ENCODE assay signal across 8 cellular contexts in the genomic region with DNA sequence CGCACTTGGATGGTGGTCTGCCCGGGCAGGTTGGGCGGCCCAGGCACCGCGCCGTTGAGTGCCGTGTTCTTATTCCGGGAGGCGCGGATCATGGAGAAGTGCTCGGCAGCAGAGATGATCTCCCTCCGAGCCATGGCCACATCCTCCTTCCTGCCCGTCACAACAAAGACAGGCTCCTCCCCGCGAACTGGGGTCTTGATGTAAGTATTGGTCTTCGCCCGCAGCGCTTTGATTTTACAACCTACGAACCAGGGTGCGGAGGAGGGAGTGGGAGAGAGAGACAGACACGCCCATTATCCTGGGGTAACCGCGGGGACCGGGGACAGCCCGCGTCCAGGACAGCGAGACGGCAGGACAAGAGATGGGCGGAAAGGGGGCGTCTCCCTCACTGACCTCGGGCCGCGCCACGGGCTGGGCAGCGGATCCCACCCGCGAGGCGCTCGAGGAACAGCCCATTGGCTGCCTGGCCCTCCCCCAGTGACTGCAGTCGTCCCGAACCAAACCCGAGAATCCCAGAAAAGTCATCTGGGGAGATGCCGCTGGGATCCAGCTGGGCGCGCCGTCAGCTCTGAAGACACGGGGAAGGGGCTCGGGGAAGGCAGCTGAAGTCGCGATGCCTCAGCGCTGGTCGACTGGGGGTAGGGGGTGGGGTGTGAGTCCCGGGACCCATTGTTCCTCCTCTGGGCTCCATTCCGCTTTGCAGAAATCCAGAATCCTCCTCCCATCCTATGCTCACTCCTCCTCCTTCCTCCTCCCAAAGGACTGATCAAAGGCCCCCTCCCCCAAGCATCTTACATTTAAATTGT. TPM values are rescaled to one million over a fixed set of nuclear protein-coding genes. Genes with fewer than 3 reads are reported as not detected.
DNase-seq lines count a peak whose midpoint lies in the region; ATAC-seq and TF ChIP-seq lines count a peak whose summit lies in the region.

No MANE protein-coding gene starts in this region.

- no peaks in the 10 kb centered on the region for H3K9me3 ChIP-seq in CD8-positive, alpha-beta T cell (ENCODE audit: low read length)

- H3K4me3 Mint-ChIP-seq in CD8-positive, alpha-beta T cell = peak overlapping the region; percentile 87
- peak overlapping the region; percentile 92 for H3K4me3 Mint-ChIP-seq in chondrocyte (ENCODE audit: unreplicated experiment)

- intact Hi-C loops in CD8-positive, alpha-beta T cell (cut with DNase I, micrococcal nuclease) = loop anchor here (5.0 to 10.0 kb wide), 9 partner anchors 220 to 1057 kb away; a partner anchor contains a TSS

- CTCF ChIA-PET in CD8-positive, alpha-beta T cell (lab: Charles Lee) = no interaction called here

- no peak for TF ChIP-seq POLR2A in GM18505 (IDR thresholded peaks at IDR 0.05; ENCODE audit: borderline replicate concordance, extremely low read depth, insufficient read depth, insufficient read length)

- no peaks in the 10 kb centered on the region for H3K36me3 Mint-ChIP-seq in CD8-positive, alpha-beta T cell
- H3K36me3 Mint-ChIP-seq in chondrocyte (ENCODE audit: low read depth) = peaks cover 15% of the 10 kb centered on the region

- TF ChIP-seq CTCF in CD8-positive, alpha-beta T cell (IDR thresholded peaks at IDR 0.05) = no peak
- TF ChIP-seq CTCF in chondrocyte (IDR thresholded peaks at IDR 0.05) = no peak

- peaks cover 16% of the 10 kb centered on the region for H3K4me1 Mint-ChIP-seq in CD8-positive, alpha-beta T cell (ENCODE audit: low read depth)
- H3K4me1 Mint-ChIP-seq in chondrocyte (ENCODE audit: low read depth) = peaks cover 32% of the 10 kb centered on the region

- peaks cover 19% of the 10 kb centered on the region for H3K4me1 ChIP-seq in CD8-positive, alpha-beta T cell (ENCODE audit: insufficient read depth, low read length)

- H3K27me3 Mint-ChIP-seq in CD8-positive, alpha-beta T cell (ENCODE audit: low read depth) = no peaks in the 10 kb centered on the region
- H3K27me3 Mint-ChIP-seq in chondrocyte (ENCODE audit: low read depth) = no peaks in the 10 kb centered on the region

- H3K27ac ChIP-seq in CD8-positive, alpha-beta T cell (ENCODE audit: low read depth, low read length) = no peak overlapping the region

- H3K4me3 ChIP-seq in CD8-positive, alpha-beta T cell (ENCODE audit: low read depth, low read length) = peak overlapping the region; percentile 61

- H3K36me3 ChIP-seq in CD8-positive, alpha-beta T cell (ENCODE audit: insufficient read depth, low read length) = no peaks in the 10 kb centered on the region

- H3K27ac Mint-ChIP-seq in CD8-positive, alpha-beta T cell = no peak overlapping the region
- peak overlapping the region; percentile 93 for H3K27ac Mint-ChIP-seq in chondrocyte (ENCODE audit: unreplicated experiment)

- H3K9me3 Mint-ChIP-seq in CD8-positive, alpha-beta T cell = no peaks in the 10 kb centered on the region
- no peaks in the 10 kb centered on the region for H3K9me3 Mint-ChIP-seq in chondrocyte (ENCODE audit: low read depth)

- POLR2A ChIA-PET in CD8-positive, alpha-beta T cell (lab: Charles Lee) = no interaction called here

- ATAC-seq in CD8-positive, alpha-beta T cell = no peak
- ATAC-seq in HG03097 (IDR thresholded peaks at IDR 0.05; ENCODE audit: low FRiP score, unreplicated experiment) (no peak), GM18505 (IDR thresholded peaks at IDR 0.05; ENCODE audit: unreplicated experiment) (no peak)

- no peaks in the 10 kb centered on the region for H3K27me3 ChIP-seq in CD8-positive, alpha-beta T cell (ENCODE audit: insufficient read depth, low read length)

- peak in 4 of 7 experiments; percentile 28 to 59 (median 45) for DNase-seq in CD8-positive, alpha-beta T cell
- DNase-seq in HK-2 (ENCODE audit: unreplicated experiment) = peak; percentile 2
- DNase-seq in T1000 (lab: John Stamatoyannopoulos, UW) = peak; percentile 37
- DNase-seq in chondrocyte (ENCODE audit: low spot score) = peak; percentile 86
- DNase-seq in kidney tubule cell (ENCODE audit: low spot score) = peak; percentile 43
- DNase-seq in stimulated activated CD4-positive, alpha-beta T cell treated with anti-CD3 and anti-CD28 coated beads, Interleukin-4, amount 100 ng/mL, for 24 hours = peak; percentile 25

RNA-seq across cellular contexts. Expression of a gene that starts 1.2 kb away (rescaled TPM):
- 1 to 10 TPM; 3.3 to 3.7 TPM for total RNA-seq in CD8-positive, alpha-beta T cell
- total RNA-seq in chondrocyte = 25.5 to 55.8 TPM (median 52.7 TPM) in 3 replicates

Comparison
In these comparisons a context has a peak if more than half of its experiments do, and no peak if none do; other contexts are left out.
1. DNase-seq: peak in every context shown above with its lines; median percentile 86 in chondrocyte; 45 in CD8-positive, alpha-beta T cell; 43 in kidney tubule cell; 37 in T1000; 25 in stimulated activated CD4-positive, alpha-beta T cell treated with anti-CD3 and anti-CD28 coated beads, Interleukin-4, amount 100 ng/mL, for 24 hours; 2 in HK-2.